In genomic region chr17:9575381-9576072, GRCh38 we compare ENCODE assay signal across 8 cellular contexts. TPM values are rescaled to one million over a fixed set of nuclear protein-coding genes. Genes with fewer than 3 reads are reported as not detected.
A peak's percentile ranks its signal among the peaks of the same experiment; 100 is the strongest.
DNase-seq lines count a peak whose midpoint lies in the region; ATAC-seq and TF ChIP-seq lines count a peak whose summit lies in the region.

STX8 (minus strand) TSS chr17:9575820; CDS start chr17:9575808, 12 bp downstream.

- H3K4me1 Mint-ChIP-seq in chondrocyte (ENCODE audit: low read depth), result peaks cover 14% of the 10 kb centered on the region

- peak within 1 kb of the TSS; percentile 87 for H3K27ac Mint-ChIP-seq in chondrocyte (ENCODE audit: unreplicated experiment)

- H3K4me3 Mint-ChIP-seq in chondrocyte (ENCODE audit: unreplicated experiment), result peak within 1 kb of the TSS; percentile 96

- ATAC-seq in HG03039 (IDR thresholded peaks at IDR 0.05; ENCODE audit: unreplicated experiment), result peak; percentile 80

- no peaks in the 10 kb centered on the region for H3K36me3 Mint-ChIP-seq in chondrocyte (ENCODE audit: low read depth)

- peak; percentile 53 for DNase-seq in NK-92 treated with Interleukin-12 subunit alpha and Interleukin-12 subunit beta, amount 100 ng/mL, for 24 hours (lab: John Stamatoyannopoulos, UW)
- DNase-seq in NK-92 (lab: John Stamatoyannopoulos, UW; ENCODE audit: unreplicated experiment) (no peak), NCI-H446 treated with DMSO at 0.1 percent for 48 hours (lab: John Stamatoyannopoulos, UW) (peak; percentile 64), chondrocyte (ENCODE audit: low spot score) (peak; percentile 97), kidney glomerular epithelial cell (lab: John Stamatoyannopoulos, UW) (peak; percentile 88)
- DNase-seq in activated CD4-positive, alpha-beta T cell treated with anti-CD3 and anti-CD28 coated beads for 24 hours (ENCODE audit: low read depth in 2 of 2), result peak; percentile 74 to 86
- peak; percentile 35 to 69 for DNase-seq in stimulated activated CD4-positive, alpha-beta T cell treated with anti-CD3 and anti-CD28 coated beads, Interleukin-1b, Interleukin-23, amount 100 ng/mL, for 1 hour (ENCODE audit: low read depth in 2 of 2)

- H3K27me3 Mint-ChIP-seq in chondrocyte (ENCODE audit: low read depth), result no peaks in the 10 kb centered on the region

- no peak for TF ChIP-seq CTCF in chondrocyte (IDR thresholded peaks at IDR 0.05)

- no peaks in the 10 kb centered on the region for H3K9me3 Mint-ChIP-seq in chondrocyte (ENCODE audit: low read depth)

RNA-seq across cellular contexts. Expression of gene STX8, which starts in this region (rescaled TPM):
- 50.6 to 64.4 TPM (median 55.7 TPM) in 3 replicates for total RNA-seq in chondrocyte
